ENCODE assay signal across 16 cellular contexts in genomic region chr4:141021397-141022194, GRCh38.
DNase-seq lines count a peak whose midpoint lies in the region; ATAC-seq and TF ChIP-seq lines count a peak whose summit lies in the region.
"Had no signal": no experiment of that assay in that cellular context is flagged by ENCODE, and none has a peak within 500 bp of the region (broad histone marks: within the 10 kb centered on the region; RNA-seq: fewer than 3 reads in every experiment).

No MANE protein-coding gene starts in this region.

- H3K4me1 ChIP-seq in breast epithelium: peaks cover 0 to 5% of the 10 kb centered on the region in 2 donors
- no peaks in the 10 kb centered on the region for H3K4me1 ChIP-seq in mammary epithelial cell (ENCODE audit: insufficient read depth, low read length)
- no peaks in the 10 kb centered on the region for H3K4me1 ChIP-seq in mesendoderm (ENCODE audit: control insufficient read depth, low read depth, low read length)

- BruUV-seq in mammary epithelial cell (replicated peaks; lab: Mats Ljungman, UMichigan): no TSS peak

- no peaks in the 10 kb centered on the region for H3K9me3 ChIP-seq in breast epithelium
- H3K9me3 ChIP-seq in mammary epithelial cell (replicated peaks; ENCODE audit: insufficient read depth, low read length): no peaks in the 10 kb centered on the region
- H3K9me3 ChIP-seq: gastrocnemius medialis had no signal

- H2BK5ac ChIP-seq in mesendoderm (ENCODE audit: low read length): no peak overlapping the region

- no peak for DNase-seq in breast epithelium (ENCODE audit: low spot score in 2 of 2)
- DNase-seq in mammary epithelial cell: no peak
- DNase-seq in fibroblast of gingiva (ENCODE audit: low read depth): peak; percentile 31
- DNase-seq in natural killer cell: no peak
- no peak for DNase-seq in mesendoderm
- DNase-seq in NCI-H1436 (lab: John Stamatoyannopoulos, UW): no peak
- DNase-seq: activated gamma-delta T cell; CD8-positive, alpha-beta memory T cell; effector memory CD8-positive, alpha-beta T cell; gastrocnemius medialis; NCI-H2227 treated with DMSO at 0.1 percent for 48 hours; OCI-M1; stimulated activated CD4-positive, alpha-beta T cell treated with anti-CD3 and anti-CD28 coated beads, Interleukin-1b, Interleukin-23, amount 100 ng/mL, for 48 hours; trophoblast cell had no signal

- no peak for ATAC-seq in GM19351 (IDR thresholded peaks at IDR 0.05; ENCODE audit: unreplicated experiment)
- ATAC-seq in natural killer cell: no peak
- ATAC-seq: effector memory CD8-positive, alpha-beta T cell; gastrocnemius medialis had no signal

- H3K36me3 Mint-ChIP-seq in nephron (ENCODE audit: low read depth) (no peaks in the 10 kb centered on the region), natural killer cell (no peaks in the 10 kb centered on the region)
- H3K36me3 Mint-ChIP-seq: CD8-positive, alpha-beta memory T cell had no signal

- CTCF ChIA-PET in mammary epithelial cell (lab: Charles Lee; ENCODE audit: low non-redundant PET): no interaction called here

- peaks cover 60% of the 10 kb centered on the region for H3K4me1 Mint-ChIP-seq in nephron
- no peaks in the 10 kb centered on the region for H3K4me1 Mint-ChIP-seq in natural killer cell
- H3K4me1 Mint-ChIP-seq: CD8-positive, alpha-beta memory T cell had no signal

- H3K36me3 ChIP-seq in breast epithelium (no peaks in the 10 kb centered on the region), mammary epithelial cell (ENCODE audit: insufficient read depth, low read length) (no peaks in the 10 kb centered on the region), mesendoderm (ENCODE audit: control insufficient read depth, insufficient read depth, low read length) (no peaks in the 10 kb centered on the region)
- H3K36me3 ChIP-seq: gastrocnemius medialis had no signal

- peak overlapping the region in 1 of 3 experiments; percentile 13 for H3K4me3 Mint-ChIP-seq in nephron
- H3K4me3 Mint-ChIP-seq in natural killer cell: no peak overlapping the region
- H3K4me3 Mint-ChIP-seq: CD8-positive, alpha-beta memory T cell; effector memory CD8-positive, alpha-beta T cell had no signal

- H3K9me3 Mint-ChIP-seq in nephron (no peaks in the 10 kb centered on the region), natural killer cell (peaks cover 3% of the 10 kb centered on the region in 2 donors)

- no peak overlapping the region for H3K4me3 ChIP-seq in breast epithelium
- no peak overlapping the region for H3K4me3 ChIP-seq in mammary epithelial cell (replicated peaks in 1 of 3; ENCODE audit: insufficient read depth in 1 of 3, low read depth in 2 of 3, low read length in 3 of 3)
- no peak overlapping the region for H3K4me3 ChIP-seq in mesendoderm (ENCODE audit: low read length)
- H3K4me3 ChIP-seq: gastrocnemius medialis had no signal

- H3K79me2 ChIP-seq in mammary epithelial cell (ENCODE audit: insufficient read depth, low read length) (no peaks in the 10 kb centered on the region), mesendoderm (ENCODE audit: control insufficient read depth, insufficient read depth, low read length) (no peaks in the 10 kb centered on the region)

- WGBS in mammary epithelial cell (ENCODE audit: low coverage, missing lambda C conversion rate): 56% methylated on average over 2 of the region's 4 CpGs
- no CpG with 5 or more reads among the region's 4 CpGs for WGBS in mesendoderm (ENCODE audit: extremely low coverage, insufficient coverage, low lambda C conversion rate)

- no peak for TF ChIP-seq POLR2A in breast epithelium (IDR thresholded peaks at IDR 0.05)

- H3K18ac ChIP-seq in mesendoderm (ENCODE audit: low read length): no peak overlapping the region

- H3K27ac ChIP-seq in breast epithelium (peak overlapping the region; percentile 28 to 51), mammary epithelial cell (ENCODE audit: insufficient read depth, low read depth, low read length) (no peak overlapping the region), mesendoderm (ENCODE audit: low read depth, low read length) (no peak overlapping the region)

- no peak overlapping the region for H4K5ac ChIP-seq in mesendoderm (ENCODE audit: low read length)

- H3K27me3 ChIP-seq in breast epithelium (no peaks in the 10 kb centered on the region), mammary epithelial cell (ENCODE audit: insufficient read depth, low read length) (no peaks in the 10 kb centered on the region), mesendoderm (ENCODE audit: insufficient read depth, low read length, poor library complexity) (no peaks in the 10 kb centered on the region)
- H3K27me3 ChIP-seq: gastrocnemius medialis had no signal

- H3K79me1 ChIP-seq in mesendoderm (ENCODE audit: low read length): no peaks in the 10 kb centered on the region

- H3K27me3 Mint-ChIP-seq in nephron (ENCODE audit: low read depth) (no peaks in the 10 kb centered on the region), natural killer cell (ENCODE audit: low read depth in 2 of 2) (no peaks in the 10 kb centered on the region)
- H3K27me3 Mint-ChIP-seq: CD8-positive, alpha-beta memory T cell; effector memory CD8-positive, alpha-beta T cell had no signal

- H3K23ac ChIP-seq in mesendoderm (ENCODE audit: low read length): no peak overlapping the region

- no peak for TF ChIP-seq CTCF in breast epithelium (IDR thresholded peaks at IDR 0.05)
- no peak for TF ChIP-seq CTCF in mammary epithelial cell (conservative IDR thresholded peaks at IDR 0.05 in 1 of 2, IDR thresholded peaks at IDR 0.05 in 1 of 2; ENCODE audit: extremely low read depth in 1 of 2, insufficient read depth in 1 of 2, low read depth in 1 of 2, low read length in 2 of 2)
- no peak for TF ChIP-seq CTCF in nephron (IDR thresholded peaks at IDR 0.05; ENCODE audit: unreplicated experiment in 3 of 3)
- TF ChIP-seq CTCF in natural killer cell (IDR thresholded peaks at IDR 0.05): no peak

- H3K56ac ChIP-seq in mesendoderm (ENCODE audit: low read length): no peak overlapping the region

- H3K4ac ChIP-seq in mesendoderm (ENCODE audit: low read depth, low read length): no peak overlapping the region

- intact Hi-C loops in breast epithelium (cut with DNase I; ENCODE audit: low total_unique reads) (no loop called here), mammary epithelial cell (cut with micrococcal nuclease) (no loop called here), natural killer cell (cut with micrococcal nuclease) (no loop called here)

- no peak overlapping the region for H2BK120ac ChIP-seq in mesendoderm (ENCODE audit: low read depth, low read length)

- in situ Hi-C loops in mammary epithelial cell (cut with MboI; ENCODE audit: low sequenced_read_pairs in 2 of 2): no loop called here

- no peak overlapping the region for H2BK15ac ChIP-seq in mesendoderm (replicated peaks; ENCODE audit: low read depth)

- no peak overlapping the region for H4K8ac ChIP-seq in mesendoderm (ENCODE audit: low read depth, low read length)

- dilution Hi-C loops in mammary epithelial cell (cut with HindIII; ENCODE audit: low sequenced_read_pairs): no loop called here

- H4K20me1 ChIP-seq in mammary epithelial cell (ENCODE audit: insufficient read depth, low read length): no peaks in the 10 kb centered on the region

- H2AK5ac ChIP-seq in mesendoderm (ENCODE audit: low read length): no peak overlapping the region

- H2AFZ ChIP-seq in mammary epithelial cell (ENCODE audit: low read depth, low read length): no peak overlapping the region

- peak overlapping the region; percentile 84 to 98 (median 87) for H3K27ac Mint-ChIP-seq in nephron
- no peak overlapping the region for H3K27ac Mint-ChIP-seq in natural killer cell
- H3K27ac Mint-ChIP-seq: CD8-positive, alpha-beta memory T cell; effector memory CD8-positive, alpha-beta T cell had no signal

- H3K4me2 ChIP-seq in mammary epithelial cell (ENCODE audit: insufficient read depth, low read depth, low read length) (no peak overlapping the region), mesendoderm (ENCODE audit: low read length) (no peak overlapping the region)

- no peak overlapping the region for H3K9ac ChIP-seq in mammary epithelial cell (ENCODE audit: insufficient read depth, low read length)
- H3K9ac ChIP-seq in mesendoderm (ENCODE audit: low read length): no peak overlapping the region

Comparison
In these comparisons a context has a peak if more than half of its experiments do, and no peak if none do; other contexts are left out.
1. H3K27ac ChIP-seq: peak in breast epithelium (2 of 2); none in mammary epithelial cell (single experiment) and mesendoderm (single experiment).
2. H3K27ac Mint-ChIP-seq: peak in nephron (3 of 3); none in natural killer cell (0 of 2).